31 cellular contexts compared by ENCODE assay signal in the genomic region with DNA sequence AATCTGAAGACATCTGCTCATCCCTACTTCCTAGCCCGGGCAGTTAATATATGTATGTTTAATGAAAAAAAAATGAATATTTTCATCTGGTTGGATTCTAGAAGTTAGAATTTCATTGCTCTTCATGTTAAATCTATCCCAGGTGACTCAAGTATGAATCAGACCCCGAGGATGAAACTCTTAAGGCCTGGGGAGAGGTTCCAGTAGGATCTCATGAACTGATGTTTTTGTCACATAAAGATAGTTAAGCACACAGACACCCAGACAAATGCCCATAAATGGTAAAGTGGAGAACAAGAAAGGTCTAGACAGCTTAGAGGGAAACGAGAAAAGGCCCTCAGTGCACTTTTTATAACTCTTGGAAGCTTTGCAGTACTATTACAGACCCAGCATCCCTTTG.
DNase-seq lines count a peak whose midpoint lies in the region; ATAC-seq and TF ChIP-seq lines count a peak whose summit lies in the region.
"Had no signal": no experiment of that assay in that cellular context is flagged by ENCODE, and none has a peak within 500 bp of the region (broad histone marks: within the 10 kb centered on the region; RNA-seq: fewer than 3 reads in every experiment).

No MANE protein-coding gene starts in this region.

- no peaks in the 10 kb centered on the region for H3K27me3 ChIP-seq in ovary

- no peak for TF ChIP-seq EP300 in ovary (IDR thresholded peaks at IDR 0.05)

- WGBS in ovary, 3 donors = 87 to 89% (median 88%) methylated on average over 3 of the region's 3 CpGs

- no peaks in the 10 kb centered on the region for H3K9me3 ChIP-seq in ovary
- H3K9me3 ChIP-seq: lower lobe of right lung, psoas muscle, SK-N-SH had no signal

- H3K4me3 ChIP-seq in HFF-Myc (replicated peaks; ENCODE audit: low read depth, low read length) = no peak overlapping the region
- no peak overlapping the region for H3K4me3 ChIP-seq in foreskin fibroblast (ENCODE audit: low read depth in 1 of 2, low read length in 2 of 2)
- no peak overlapping the region for H3K4me3 ChIP-seq in ovary
- H3K4me3 ChIP-seq: coronary artery, lower lobe of right lung, psoas muscle had no signal

- in situ Hi-C loops in GM13976 (cut with MboI; ENCODE audit: low sequenced_read_pairs, unreplicated experiment) = no loop called here

- H3K36me3 ChIP-seq in ovary = no peaks in the 10 kb centered on the region
- H3K36me3 ChIP-seq: lower lobe of right lung had no signal

- H3K4me1 ChIP-seq in ovary (ENCODE audit: insufficient read depth) = no peaks in the 10 kb centered on the region
- H3K4me1 ChIP-seq: lower lobe of right lung, psoas muscle had no signal

- DNase-seq in A172 (ENCODE audit: low spot score) (peak; percentile 8), HFF-Myc (ENCODE audit: extremely low read depth, low read depth) (peak; percentile 3), RPMI7951 (ENCODE audit: low read depth) (peak; percentile 13), foreskin fibroblast (peak; percentile 9 to 35), GM13976 (ENCODE audit: low spot score) (no peak), ovary (no peak)
- DNase-seq: 8988T; activated CD8-positive, alpha-beta memory T cell treated with anti-CD3 and anti-CD28 coated beads, Interleukin-2, amount 10 ng/mL, durations not matched to agents 7 days and 5 days; activated gamma-delta T cell; activated naive CD8-positive, alpha-beta T cell treated with anti-CD3 and anti-CD28 coated beads for 36 hours; activated T-cell treated with anti-CD3 and anti-CD28 coated beads, Interleukin-2, amount 50 U/mL, for 4 hours; aorta; CD4-positive, alpha-beta T cell; DMS79 treated with DMSO at 0.1 percent for 48 hours; foreskin melanocyte; H7; kidney glomerular epithelial cell; lower lobe of right lung; naive thymus-derived CD8-positive, alpha-beta T cell; NCI-H1105; NCI-H187; NCI-H2171; NCI-H510A; psoas muscle; SK-N-SH; substantia nigra had no signal

- TF ChIP-seq POLR2A in ovary (IDR thresholded peaks at IDR 0.05) = no peak

- TF ChIP-seq CTCF in HFF-Myc (IDR thresholded peaks at IDR 0.05; ENCODE audit: low read depth, low read length, missing control alignments) (no peak), foreskin fibroblast (IDR thresholded peaks at IDR 0.05; ENCODE audit: low read depth, low read length) (no peak), GM13976 (IDR thresholded peaks at IDR 0.05; ENCODE audit: borderline replicate concordance, control extremely low read depth, extremely low read depth, insufficient read depth, missing control alignments) (no peak), ovary (IDR thresholded peaks at IDR 0.05) (no peak)

- intact Hi-C loops in ovary (cut with DNase I) = no loop called here

- no peak overlapping the region for H3K27ac ChIP-seq in ovary
- H3K27ac ChIP-seq: coronary artery, lower lobe of right lung, psoas muscle had no signal

- ATAC-seq in GM21526 (IDR thresholded peaks at IDR 0.05; ENCODE audit: low FRiP score, unreplicated experiment) (no peak), HG02852 (IDR thresholded peaks at IDR 0.05; ENCODE audit: unreplicated experiment) (no peak)
- ATAC-seq: activated CD8-positive, alpha-beta memory T cell treated with anti-CD3 and anti-CD28 coated beads, Interleukin-2, amount 10 ng/mL, durations not matched to agents 7 days and 5 days; activated T-cell treated with anti-CD3 and anti-CD28 coated beads, Interleukin-2, amount 50 U/mL, for 4 hours; lower lobe of right lung; naive thymus-derived CD8-positive, alpha-beta T cell; Right ventricle myocardium inferior; stimulated activated memory B cell treated with anti-CD40 and anti-IgM and Interleukin-4, amounts not matched to agents 10 μg/mL and 1 μg/mL and 100 μg/mL, for 72 hours had no signal

Comparison
In these comparisons a context has a peak if more than half of its experiments do, and no peak if none do; other contexts are left out.
1. DNase-seq: peak in A172 (single experiment), HFF-Myc (single experiment), RPMI7951 (single experiment) and foreskin fibroblast (2 of 2); none in GM13976 (single experiment) and ovary (0 of 5).